In the genomic region with DNA sequence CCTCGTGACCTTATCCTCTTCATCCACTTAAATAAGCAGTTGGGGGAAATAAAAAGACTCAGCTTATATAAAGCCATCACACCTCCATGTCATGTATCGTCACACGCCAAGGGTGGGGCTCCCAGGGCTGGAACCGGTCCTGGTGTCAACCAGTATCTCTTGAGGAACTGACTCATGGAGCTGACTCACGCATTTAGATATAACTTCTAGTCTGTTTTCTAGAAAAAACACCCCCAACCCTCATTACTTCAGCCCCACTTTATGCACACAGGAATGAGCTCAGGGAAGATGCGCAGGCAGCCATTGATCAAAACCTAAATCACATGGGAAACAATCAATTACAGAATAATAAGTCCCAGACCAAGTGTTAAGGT, we compare ENCODE assay signal across 8 cellular contexts. TPM values are rescaled to one million over a fixed set of nuclear protein-coding genes. Genes with fewer than 3 reads are reported as not detected.
DNase-seq lines count a peak whose midpoint lies in the region; ATAC-seq and TF ChIP-seq lines count a peak whose summit lies in the region.

No MANE protein-coding gene starts in this region.

- H3K27ac ChIP-seq in OCI-LY7 (ENCODE audit: low read depth, low read length, poor library complexity, severe bottlenecking) (no peak overlapping the region), body of pancreas (peak overlapping the region in 1 of 4 donors; percentile 55), neural progenitor cell (no peak overlapping the region)

- no peaks in the 10 kb centered on the region for H3K9me2 ChIP-seq in OCI-LY7 (ENCODE audit: insufficient read depth, low read length)

- H2AFZ ChIP-seq in OCI-LY7 (ENCODE audit: low read length) (no peak overlapping the region), neural progenitor cell (replicated peaks) (no peak overlapping the region)

- H3K27me3 ChIP-seq in body of pancreas (no peaks in the 10 kb centered on the region), neural progenitor cell (no peaks in the 10 kb centered on the region)

- no peak for TF ChIP-seq POLR2A in body of pancreas (IDR thresholded peaks at IDR 0.05)

- H3K27me3 Mint-ChIP-seq in neural progenitor cell (ENCODE audit: insufficient read depth, low read depth), result peaks cover 11% of the 10 kb centered on the region

- H3K4me1 Mint-ChIP-seq in neural progenitor cell, result peaks cover 15% of the 10 kb centered on the region

- POLR2A ChIA-PET in OCI-LY7 (lab: Charles Lee), result interaction anchor here (0.6 to 2.1 kb wide), 6 partner anchors 10 to 386 kb away, joined by 3 to 11 read pairs (median 5); no protein-coding TSS in a partner anchor

- no peaks in the 10 kb centered on the region for H3K36me3 Mint-ChIP-seq in neural progenitor cell

- no TSS peak for BruUV-seq in OCI-LY7 (replicated peaks; lab: Mats Ljungman, UMichigan)

- no peak overlapping the region for H3K4me3 Mint-ChIP-seq in neural progenitor cell

- H3K79me2 ChIP-seq in OCI-LY7 (ENCODE audit: insufficient read depth, low read depth, low read length) (no peaks in the 10 kb centered on the region), neural progenitor cell (ENCODE audit: low read depth) (no peaks in the 10 kb centered on the region)

- H3K9me3 Mint-ChIP-seq in neural progenitor cell, result no peaks in the 10 kb centered on the region

- H4K20me1 ChIP-seq in OCI-LY7 (ENCODE audit: insufficient read depth, low read length), result no peaks in the 10 kb centered on the region
- H4K20me1 ChIP-seq in neural progenitor cell (ENCODE audit: low read depth), result no peaks in the 10 kb centered on the region

- WGBS in body of pancreas, 2 donors, result 47 to 48% methylated on average over 6 of the region's 6 CpGs

- H3K36me3 ChIP-seq in OCI-LY7 (ENCODE audit: insufficient read depth, low read length) (peaks cover 10% of the 10 kb centered on the region), body of pancreas (replicated peaks in 1 of 2; ENCODE audit: insufficient read depth in 1 of 2, low read depth in 2 of 2) (no peaks in the 10 kb centered on the region), neural progenitor cell (no peaks in the 10 kb centered on the region)

- H3K9me3 ChIP-seq in OCI-LY7 (ENCODE audit: low read length), result no peaks in the 10 kb centered on the region
- H3K9me3 ChIP-seq in body of pancreas, result no peaks in the 10 kb centered on the region
- no peaks in the 10 kb centered on the region for H3K9me3 ChIP-seq in neural progenitor cell (ENCODE audit: low read depth)

- no peak overlapping the region for H3K27ac Mint-ChIP-seq in neural progenitor cell

- H3K9ac ChIP-seq in neural progenitor cell, result no peak overlapping the region

- intact Hi-C loops in OCI-LY7 (cut with micrococcal nuclease; ENCODE audit: unreplicated experiment), result loop anchor here (1.0 to 2.0 kb wide), 3 partner anchors 41 to 241 kb away; no protein-coding TSS in a partner anchor
- intact Hi-C loops in body of pancreas (cut with DNase I), result loop anchor here (10.0 kb wide), 1 partner anchor 75 kb away; no protein-coding TSS in a partner anchor

- H3F3A ChIP-seq in neural progenitor cell (ENCODE audit: low read depth), result peaks cover 32% of the 10 kb centered on the region

- DNase-seq in Caki2 (ENCODE audit: low read depth), result peak; percentile 58
- no peak for DNase-seq in OCI-LY7 (ENCODE audit: low spot score)
- peak in 2 of 4 donors; percentile 22 to 47 for DNase-seq in body of pancreas
- DNase-seq in neural progenitor cell (ENCODE audit: low spot score), result no peak
- DNase-seq in T1000 (lab: John Stamatoyannopoulos, UW), result no peak
- DNase-seq in NCI-H128 (lab: John Stamatoyannopoulos, UW; ENCODE audit: unreplicated experiment), result no peak
- DNase-seq in NCI-H446 (lab: John Stamatoyannopoulos, UW), result no peak

- in situ Hi-C loops in Caki2 (cut with HindIII; ENCODE audit: low pct_unique_long_range_greater_than_20kb, low sequenced_read_pairs), result no loop called here

- H3K4me2 ChIP-seq in OCI-LY7 (ENCODE audit: low read length) (peak overlapping the region; percentile 83; the same call in 1 of the 2 replicates), neural progenitor cell (peak overlapping the region; percentile 80)

- H3K4me1 ChIP-seq in OCI-LY7 (ENCODE audit: insufficient read depth, low read length, poor library complexity, severe bottlenecking), result peaks cover 36% of the 10 kb centered on the region
- peaks cover 18% of the 10 kb centered on the region for H3K4me1 ChIP-seq in body of pancreas
- peaks cover 24% of the 10 kb centered on the region for H3K4me1 ChIP-seq in neural progenitor cell

- H3K4me3 ChIP-seq in OCI-LY7 (ENCODE audit: low read depth, low read length, poor library complexity, severe bottlenecking) (no peak overlapping the region), body of pancreas (no peak overlapping the region), neural progenitor cell (no peak overlapping the region)

- CTCF ChIA-PET in OCI-LY7 (lab: Charles Lee; ENCODE audit: unreplicated experiment), result interaction anchor here (0.6 to 1.5 kb wide), 12 partner anchors 49 to 1370 kb away, joined by 3 to 17 read pairs (median 4); a partner anchor contains a TSS

- TF ChIP-seq CTCF in OCI-LY7 (conservative IDR thresholded peaks at IDR 0.05; ENCODE audit: low read length) (no peak), body of pancreas (IDR thresholded peaks at IDR 0.05) (no peak), neural progenitor cell (IDR thresholded peaks at IDR 0.05) (no peak)

- ATAC-seq in body of pancreas (peak; percentile 6), GM21786 (IDR thresholded peaks at IDR 0.05; ENCODE audit: unreplicated experiment) (no peak)

RNA-seq across cellular contexts. Expression of a gene that starts 6.9 kb away (rescaled TPM):
- 0.61 and 0.68 TPM in 2 replicates for total RNA-seq in Caki2 (2014; rRNA removed; shearing (Covaris generic); ENCODE audit: low replicate concordance)
- total RNA-seq in OCI-LY7 (2014; rRNA removed; shearing (Covaris generic)), result not detected in 2 replicates
- total RNA-seq in OCI-LY7 (2022), result not detected in 2 replicates
- 100 to 1,000 TPM in 1 of 2 donors, 10 to 100 TPM in 1; 49.1 to 133 TPM for total RNA-seq in body of pancreas
- 0.03 TPM in 1 of 2 replicates, not detected in the other for total RNA-seq in neural progenitor cell (ENCODE audit: low replicate concordance)

RNA-seq across cellular contexts. Expression of a gene that starts 37.2 kb away (rescaled TPM):
- total RNA-seq in Caki2 (2014; rRNA removed; shearing (Covaris generic); ENCODE audit: low replicate concordance), result 0.17 and 4.1 TPM in 2 replicates
- 24.6 and 29.4 TPM in 2 replicates for total RNA-seq in OCI-LY7 (2014; rRNA removed; shearing (Covaris generic))
- 30.5 and 31.7 TPM in 2 replicates for total RNA-seq in OCI-LY7 (2022)
- 1 to 10 TPM; 4.6 to 5.4 TPM for total RNA-seq in body of pancreas
- 3.0 and 3.3 TPM in 2 replicates for total RNA-seq in neural progenitor cell (ENCODE audit: low replicate concordance)

RNA-seq across cellular contexts. Expression of a gene that starts 37.9 kb away (rescaled TPM):
- total RNA-seq in Caki2 (2014; rRNA removed; shearing (Covaris generic); ENCODE audit: low replicate concordance), result 30.5 and 31.5 TPM in 2 replicates
- total RNA-seq in OCI-LY7 (2014; rRNA removed; shearing (Covaris generic)), result not detected in 2 replicates
- not detected in 2 replicates for total RNA-seq in OCI-LY7 (2022)
- total RNA-seq in body of pancreas, result 1 to 10 TPM; 2.3 to 4.3 TPM
- 0.06 TPM in 1 of 2 replicates, not detected in the other for total RNA-seq in neural progenitor cell (ENCODE audit: low replicate concordance)

Comparison
In these comparisons a context has a peak if more than half of its experiments do, and no peak if none do; other contexts are left out.
1. RNA of a gene that starts 6.9 kb away (total RNA-seq): 49.1 to 133 TPM in body of pancreas; 0.61 to 0.68 TPM in Caki2, not detected in OCI-LY7 and 0.03 TPM in neural progenitor cell; every median in the first group is over 10 times any median in the second.